In genomic region chr14:71382315-71382714, GRCh38 we compare ENCODE assay signal across 20 cellular contexts.
DNase-seq lines count a peak whose midpoint lies in the region; ATAC-seq, FAIRE-seq and TF ChIP-seq lines count a peak whose summit lies in the region.
"Had no signal": no experiment of that assay in that cellular context is flagged by ENCODE, and none has a peak within 500 bp of the region (broad histone marks: within the 10 kb centered on the region; RNA-seq: fewer than 3 reads in every experiment).

No MANE protein-coding gene starts in this region.

- peak overlapping the region; percentile 31 for H3K4ac ChIP-seq in IMR-90 (ENCODE audit: low read depth, low read length)

- no peak for TF ChIP-seq POLR2A in IMR-90 (IDR thresholded peaks at IDR 0.05; ENCODE audit: low read depth, low read length)
- TF ChIP-seq POLR2A in HepG2 (IDR thresholded peaks at IDR 0.05; ENCODE audit: insufficient read depth in 1 of 2, low read depth in 2 of 2, low read length in 2 of 2), result no peak

- FAIRE-seq in small intestine (lab: Jason Lieb, UNC) (no peak), HepG2 (lab: Jason Lieb, UNC) (no peak)

- dilution Hi-C loops in IMR-90 (cut with HindIII; ENCODE audit: low sequenced_read_pairs, unreplicated experiment), result no loop called here

- H3K9me3 ChIP-seq in IMR-90 (ENCODE audit: control insufficient read depth, insufficient read depth, low read length) (no peaks in the 10 kb centered on the region), hepatocyte (ENCODE audit: low read depth) (no peaks in the 10 kb centered on the region), small intestine (ENCODE audit: control insufficient read depth, low read depth) (no peaks in the 10 kb centered on the region), HepG2 (ENCODE audit: low read length) (no peaks in the 10 kb centered on the region)
- H3K9me3 ChIP-seq: MG63, Peyer's patch had no signal

- H2BK15ac ChIP-seq in IMR-90 (ENCODE audit: low read depth, low read length), result no peak overlapping the region; the same call in 2 of the 3 replicates

- peak overlapping the region; percentile 75 for H2BK5ac ChIP-seq in IMR-90 (ENCODE audit: low read depth, low read length, poor library complexity, severe bottlenecking)

- H3K9me3 Mint-ChIP-seq in activated CD4-positive, alpha-beta T cell treated with anti-CD3 and anti-CD28 coated beads, Interleukin-2, amount 10 ng/mL, durations not matched to agents 24 days and 14 days, result peaks cover 10% of the 10 kb centered on the region
- H3K9me3 Mint-ChIP-seq: CD8-positive, alpha-beta T cell had no signal

- peaks cover 41% of the 10 kb centered on the region for H3K36me3 Mint-ChIP-seq in activated CD4-positive, alpha-beta T cell treated with anti-CD3 and anti-CD28 coated beads, Interleukin-2, amount 10 ng/mL, durations not matched to agents 24 days and 14 days (ENCODE audit: low read depth)

- WGBS in IMR-90 (ENCODE audit: extremely low coverage in 2 of 2, insufficient read length in 1 of 2), 2 experiments, result no CpG with 5 or more reads among the region's 6 CpGs
- WGBS in hepatocyte (ENCODE audit: low lambda C conversion rate, missing lambda C conversion rate), result 71% methylated on average over 6 of the region's 6 CpGs
- WGBS in small intestine, 3 donors, result 70 to 81% (median 75%) methylated on average over 6 of the region's 6 CpGs
- WGBS in HepG2 (ENCODE audit: low lambda C conversion rate), result 95% methylated on average over 6 of the region's 6 CpGs

- intact Hi-C loops in IMR-90 (cut with micrococcal nuclease) (loop anchor here (10.0 kb wide), 1 partner anchor 472 kb away; no protein-coding TSS in a partner anchor), HepG2 (cut with micrococcal nuclease; ENCODE audit: unreplicated experiment) (no loop called here)
- intact Hi-C loops in activated CD4-positive, alpha-beta T cell treated with anti-CD3 and anti-CD28 coated beads, Interleukin-2, amount 10 ng/mL, durations not matched to agents 24 days and 14 days (cut with micrococcal nuclease), result no loop called here

- no peak overlapping the region for H3K4me3 Mint-ChIP-seq in activated CD4-positive, alpha-beta T cell treated with anti-CD3 and anti-CD28 coated beads, Interleukin-2, amount 10 ng/mL, durations not matched to agents 24 days and 14 days
- H3K4me3 Mint-ChIP-seq: CD8-positive, alpha-beta T cell had no signal

- H3K4me2 ChIP-seq in IMR-90 (ENCODE audit: low read depth, low read length), result no peak overlapping the region; the same call in 1 of the 2 replicates
- H3K4me2 ChIP-seq in hepatocyte, result peak overlapping the region; percentile 37
- H3K4me2 ChIP-seq in HepG2 (ENCODE audit: low read depth, low read length), result no peak overlapping the region

- peaks cover 25% of the 10 kb centered on the region for H3K4me1 Mint-ChIP-seq in activated CD4-positive, alpha-beta T cell treated with anti-CD3 and anti-CD28 coated beads, Interleukin-2, amount 10 ng/mL, durations not matched to agents 24 days and 14 days

- DNase-seq in IMR-90, result no peak
- DNase-seq in hepatocyte (ENCODE audit: low spot score), result no peak
- DNase-seq in small intestine, result peak; percentile 27
- DNase-seq in HepG2 (ENCODE audit: low spot score), result no peak
- DNase-seq in activated CD4-positive, alpha-beta T cell treated with anti-CD3 and anti-CD28 coated beads, Interleukin-2, amount 10 ng/mL, durations not matched to agents 24 days and 14 days, result no peak
- DNase-seq in SW480 (ENCODE audit: low spot score), result no peak
- DNase-seq: C1 segment of cervical spinal cord; Calu3; CD8-positive, alpha-beta T cell; DMS153; MG63; NCI-H1048; NCI-H1417 treated with DMSO at 0.1 percent for 48 hours; NCI-H2029 treated with DMSO at 0.1 percent for 48 hours; NCI-H226; NCI-H524; NCI-H82; Peyer's patch had no signal

- H2BK120ac ChIP-seq in IMR-90 (ENCODE audit: low read depth, low read length), result no peak overlapping the region

- ATAC-seq in IMR-90 (ENCODE audit: low read depth), result no peak
- ATAC-seq in HepG2, result no peak
- ATAC-seq in HG03039 (IDR thresholded peaks at IDR 0.05; ENCODE audit: unreplicated experiment), result no peak
- ATAC-seq: CD8-positive, alpha-beta T cell; K562 had no signal

- no peak overlapping the region for H3K27ac Mint-ChIP-seq in activated CD4-positive, alpha-beta T cell treated with anti-CD3 and anti-CD28 coated beads, Interleukin-2, amount 10 ng/mL, durations not matched to agents 24 days and 14 days
- H3K27ac Mint-ChIP-seq: CD8-positive, alpha-beta T cell had no signal

- no peak overlapping the region for H2AK5ac ChIP-seq in IMR-90 (ENCODE audit: low read depth, low read length)

- H3K23ac ChIP-seq in IMR-90 (ENCODE audit: low read depth, low read length), result no peak overlapping the region

- H3K27me3 ChIP-seq in IMR-90 (ENCODE audit: control insufficient read depth, insufficient read depth, low read length), result no peaks in the 10 kb centered on the region
- H3K27me3 ChIP-seq in hepatocyte, result no peaks in the 10 kb centered on the region
- no peaks in the 10 kb centered on the region for H3K27me3 ChIP-seq in small intestine (ENCODE audit: control insufficient read depth in 2 of 2, insufficient read depth in 2 of 2, low read length in 2 of 2)
- no peaks in the 10 kb centered on the region for H3K27me3 ChIP-seq in HepG2 (ENCODE audit: control insufficient read depth in 1 of 2, insufficient read depth in 2 of 2, low read length in 2 of 2)
- H3K27me3 ChIP-seq: MG63, Peyer's patch had no signal

- H3K14ac ChIP-seq in IMR-90 (replicated peaks; ENCODE audit: low read depth, low read length), result peak overlapping the region; percentile 19; the same call in 1 of the 2 replicates

- CTCF ChIA-PET in IMR-90 (lab: Yijun Ruan, JAX), result interaction anchor here (1.2 kb wide), 1 partner anchor 11 kb away, joined by 4 read pairs; no protein-coding TSS in a partner anchor
- CTCF ChIA-PET in HepG2 (lab: Yijun Ruan, JAX; ENCODE audit: low intra/inter-chr PET ratio, low total read pairs), result no interaction called here

- H3K56ac ChIP-seq in IMR-90 (ENCODE audit: extremely low read depth, insufficient read depth, low read length), result no peak overlapping the region

- POLR2A ChIA-PET in IMR-90 (lab: Charles Lee; ENCODE audit: unreplicated experiment) (no interaction called here), HepG2 (lab: Yijun Ruan, JAX) (no interaction called here)

- H3K79me1 ChIP-seq in IMR-90 (ENCODE audit: low read depth in 1 of 2, low read length in 2 of 2), result peaks cover 18 to 62% of the 10 kb centered on the region in 2 experiments

- H3K36me3 ChIP-seq in IMR-90 (ENCODE audit: control insufficient read depth, insufficient read depth, low read length) (no peaks in the 10 kb centered on the region), hepatocyte (replicated peaks; ENCODE audit: insufficient read depth, low read depth) (no peaks in the 10 kb centered on the region), small intestine (ENCODE audit: control insufficient read depth in 2 of 2, insufficient read depth in 2 of 2, low read length in 2 of 2) (no peaks in the 10 kb centered on the region), HepG2 (replicated peaks in 1 of 2; ENCODE audit: control insufficient read depth in 1 of 2, insufficient read depth in 2 of 2, low read length in 2 of 2) (no peaks in the 10 kb centered on the region)
- H3K36me3 ChIP-seq: MG63, Peyer's patch had no signal

- BruUV-seq in IMR-90 (replicated peaks; lab: Mats Ljungman, UMichigan), result no TSS peak
- no TSS peak for BruUV-seq in HepG2 (replicated peaks; lab: Mats Ljungman, UMichigan)

- no peaks in the 10 kb centered on the region for H3K27me3 Mint-ChIP-seq in activated CD4-positive, alpha-beta T cell treated with anti-CD3 and anti-CD28 coated beads, Interleukin-2, amount 10 ng/mL, durations not matched to agents 24 days and 14 days

- peaks cover 94% of the 10 kb centered on the region for H3K79me2 ChIP-seq in hepatocyte
- peaks cover 24% of the 10 kb centered on the region for H3K79me2 ChIP-seq in HepG2 (ENCODE audit: insufficient read depth, low read length)

- peak overlapping the region; percentile 60; the same call in 1 of the 2 replicates for H4K5ac ChIP-seq in IMR-90 (ENCODE audit: low read depth, low read length)

- no peaks in the 10 kb centered on the region for H3K9me1 ChIP-seq in IMR-90 (ENCODE audit: insufficient read depth, low read length)

- H2BK20ac ChIP-seq in IMR-90 (ENCODE audit: low read depth, low read length), result peak overlapping the region; percentile 41

- no peak for TF ChIP-seq EP300 in HepG2 (IDR thresholded peaks at IDR 0.05; ENCODE audit: low read depth in 2 of 2, low read length in 2 of 2)
- no peak for TF ChIP-seq EP300 in HepG2 (CRISPR knock-in tag; IDR thresholded peaks at IDR 0.05; ENCODE audit: borderline replicate concordance)

- H2AFZ ChIP-seq in IMR-90 (replicated peaks; ENCODE audit: low read length, poor library complexity), result no peak overlapping the region
- no peak overlapping the region for H2AFZ ChIP-seq in hepatocyte
- no peak overlapping the region for H2AFZ ChIP-seq in HepG2 (ENCODE audit: low read length)

- H3K18ac ChIP-seq in IMR-90 (ENCODE audit: low read depth, low read length), result peak overlapping the region; percentile 67; the same call in 1 of the 2 replicates

- H3K27ac ChIP-seq in IMR-90 (ENCODE audit: insufficient read depth, low read length) (no peak overlapping the region), hepatocyte (peak overlapping the region; percentile 50), small intestine (ENCODE audit: low read depth in 1 of 2, low read length in 1 of 2) (no peak overlapping the region), HepG2 (ENCODE audit: extremely low read length, insufficient read depth, low read length) (no peak overlapping the region)
- H3K27ac ChIP-seq: Peyer's patch had no signal

- H4K20me1 ChIP-seq in IMR-90 (ENCODE audit: insufficient read depth, low read length), result no peaks in the 10 kb centered on the region
- no peaks in the 10 kb centered on the region for H4K20me1 ChIP-seq in hepatocyte (ENCODE audit: insufficient read depth, poor library complexity, severe bottlenecking)
- H4K20me1 ChIP-seq in HepG2 (ENCODE audit: insufficient read depth, low read length), result no peaks in the 10 kb centered on the region

- H4K91ac ChIP-seq in IMR-90 (ENCODE audit: insufficient read depth, low read depth, low read length), result peak overlapping the region; percentile 17; the same call in 1 of the 2 replicates

- no peaks in the 10 kb centered on the region for H3K9me2 ChIP-seq in hepatocyte (replicated peaks; ENCODE audit: insufficient read depth)

- H3K4me1 ChIP-seq in IMR-90 (ENCODE audit: control insufficient read depth, insufficient read depth, low read length) (peaks cover 7% of the 10 kb centered on the region; the same call in 1 of the 2 replicates), hepatocyte (ENCODE audit: insufficient read depth) (peaks cover 13% of the 10 kb centered on the region), small intestine (ENCODE audit: control insufficient read depth in 2 of 2, insufficient read depth in 1 of 2, low read depth in 1 of 2, low read length in 1 of 2) (peaks cover 0 to 3% of the 10 kb centered on the region in 2 donors), HepG2 (ENCODE audit: insufficient read depth, low read length) (no peaks in the 10 kb centered on the region)
- H3K4me1 ChIP-seq: Peyer's patch had no signal

- in situ Hi-C loops in IMR-90 (cut with MboI; ENCODE audit: low sequenced_read_pairs) (no loop called here), HepG2 (cut with HindIII; ENCODE audit: extremely low pct_ligation_motif_present, low pct_unique_long_range_greater_than_20kb) (no loop called here)

- H3K9ac ChIP-seq in IMR-90 (ENCODE audit: low read depth, low read length), result no peak overlapping the region
- no peak overlapping the region for H3K9ac ChIP-seq in HepG2 (ENCODE audit: insufficient read depth, low read depth, low read length)

- TF ChIP-seq CTCF in IMR-90 (conservative IDR thresholded peaks at IDR 0.05; ENCODE audit: low read depth, low read length), result no peak
- no peak for TF ChIP-seq CTCF in hepatocyte (IDR thresholded peaks at IDR 0.05; ENCODE audit: poor library complexity)
- TF ChIP-seq CTCF in HepG2 (CRISPR knock-in tag; IDR thresholded peaks at IDR 0.05), result no peak

- H3K4me3 ChIP-seq in IMR-90 (ENCODE audit: insufficient read depth, low read depth, low read length) (no peak overlapping the region), hepatocyte (no peak overlapping the region), small intestine (ENCODE audit: low read depth in 1 of 2, low read length in 2 of 2) (no peak overlapping the region), HepG2 (replicated peaks in 1 of 3; ENCODE audit: insufficient read depth in 1 of 3, low read depth in 2 of 3, low read length in 3 of 3) (no peak overlapping the region)
- H3K4me3 ChIP-seq: K562, MG63, Peyer's patch had no signal

- 0 out of 4 replicates have a peak overlapping the region, but pooled peaks of 1 of the 2 experiments have one; percentile 29 for H4K8ac ChIP-seq in IMR-90 (ENCODE audit: low read depth in 2 of 2, low read length in 2 of 2)

- no peak overlapping the region for H2AK9ac ChIP-seq in IMR-90 (replicated peaks; ENCODE audit: low read depth, low read length, poor library complexity)

- no peak for TF ChIP-seq RAD21 in IMR-90 (IDR thresholded peaks at IDR 0.05; ENCODE audit: low read length)
- TF ChIP-seq RAD21 in HepG2 (CRISPR knock-in tag; IDR thresholded peaks at IDR 0.05), result no peak
